In the genomic region with DNA sequence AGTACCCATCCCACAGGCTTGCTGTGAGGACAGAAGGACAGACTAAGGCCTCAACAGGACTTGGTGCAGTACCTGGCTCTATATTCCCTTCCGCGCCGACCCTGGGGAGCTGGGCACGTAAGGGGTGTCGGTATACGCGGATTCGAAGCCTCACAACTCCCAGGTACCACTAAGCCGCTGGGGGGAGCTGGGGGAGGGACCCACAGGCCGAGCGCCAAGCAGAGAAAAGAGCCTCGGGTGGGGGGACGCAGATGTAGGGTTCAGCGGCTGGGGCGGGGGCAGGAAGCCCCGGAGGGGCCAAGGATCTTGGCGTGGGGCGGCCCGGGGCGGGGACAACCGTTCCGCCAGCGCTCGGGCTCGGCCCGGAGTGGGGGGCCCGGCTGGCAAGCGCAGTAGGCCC, we compare ENCODE assay signal across 8 cellular contexts.
DNase-seq lines count a peak whose midpoint lies in the region; ATAC-seq and TF ChIP-seq lines count a peak whose summit lies in the region.

No MANE protein-coding gene starts in this region.

- peak overlapping the region; percentile 60 for H3K9ac ChIP-seq in OCI-LY1 (ENCODE audit: low read length)
- peak overlapping the region; percentile 90 for H3K9ac ChIP-seq in trophoblast cell (ENCODE audit: low read length)

- peaks cover 34% of the 10 kb centered on the region for H3K4me1 Mint-ChIP-seq in HFFc6 (ENCODE audit: low read depth)

- no peak overlapping the region for H2BK120ac ChIP-seq in trophoblast cell (ENCODE audit: insufficient read depth, low read length, poor library complexity)

- no peak overlapping the region for H4K12ac ChIP-seq in trophoblast cell (ENCODE audit: low read depth, low read length)

- H3K4me2 ChIP-seq in OCI-LY1 (ENCODE audit: low read length): peak overlapping the region; percentile 79
- H3K4me2 ChIP-seq in trophoblast cell (ENCODE audit: low read length): peak overlapping the region; percentile 84

- WGBS in trophoblast cell (ENCODE audit: extremely low coverage, insufficient coverage, insufficient read length): no CpG with 5 or more reads among the region's 28 CpGs

- 0 out of 3 replicates have a peak, but pooled peaks have one; percentile 17 for TF ChIP-seq CTCF in GM12872 (IDR thresholded peaks at IDR 0.05; ENCODE audit: insufficient read depth, low read depth, low read length)
- TF ChIP-seq CTCF in HFFc6 (IDR thresholded peaks at IDR 0.05): no peak
- TF ChIP-seq CTCF in OCI-LY1 (IDR thresholded peaks at IDR 0.05; ENCODE audit: low read length): no peak

- H3K14ac ChIP-seq in trophoblast cell (ENCODE audit: low read length): peak overlapping the region; percentile 33

- H3K4ac ChIP-seq in trophoblast cell (ENCODE audit: low read depth, low read length): peak overlapping the region; percentile 35

- H2BK12ac ChIP-seq in trophoblast cell (ENCODE audit: low read length): no peak overlapping the region

- H3K27me3 ChIP-seq in OCI-LY1 (ENCODE audit: insufficient read depth, low read length) (peaks cover 9% of the 10 kb centered on the region; the same call in 1 of the 2 replicates), trophoblast cell (ENCODE audit: insufficient read depth, low read length) (no peaks in the 10 kb centered on the region)

- H3K27ac ChIP-seq in OCI-LY1 (ENCODE audit: low read depth, low read length, poor library complexity, severe bottlenecking) (no peak overlapping the region), trophoblast cell (ENCODE audit: low read depth, low read length) (no peak overlapping the region)

- H4K91ac ChIP-seq in trophoblast cell (ENCODE audit: low read depth, low read length): peak overlapping the region; percentile 79

- ATAC-seq in HG02763 (IDR thresholded peaks at IDR 0.05; ENCODE audit: unreplicated experiment): no peak

- H2AFZ ChIP-seq in OCI-LY1 (ENCODE audit: low read length) (no peak overlapping the region), trophoblast cell (ENCODE audit: insufficient read depth, low read length, poor library complexity) (no peak overlapping the region)

- peak overlapping the region; percentile 92 for H3K4me3 Mint-ChIP-seq in HFFc6

- no peaks in the 10 kb centered on the region for H3K79me2 ChIP-seq in OCI-LY1 (ENCODE audit: insufficient read depth, low read length)
- H3K79me2 ChIP-seq in trophoblast cell (ENCODE audit: control insufficient read depth, insufficient read depth, low read length, poor library complexity): peaks cover 16% of the 10 kb centered on the region

- H3K18ac ChIP-seq in trophoblast cell (ENCODE audit: low read length): no peak overlapping the region

- peak overlapping the region; percentile 69 for H3K4me3 ChIP-seq in OCI-LY1 (ENCODE audit: low read depth, low read length, poor library complexity, severe bottlenecking)
- peak overlapping the region; percentile 99 for H3K4me3 ChIP-seq in trophoblast cell (ENCODE audit: low read depth, low read length)

- H3K4me1 ChIP-seq in OCI-LY1 (ENCODE audit: insufficient read depth, low read length, severe bottlenecking) (peaks cover 40% of the 10 kb centered on the region), trophoblast cell (ENCODE audit: control insufficient read depth in 1 of 2, insufficient read depth in 2 of 2, low read length in 2 of 2) (peaks cover 2 to 7% of the 10 kb centered on the region in 2 experiments)

- no peaks in the 10 kb centered on the region for H3K9me3 Mint-ChIP-seq in HFFc6

- peaks cover 8% of the 10 kb centered on the region; the same call in 1 of the 2 replicates for H3K27me3 Mint-ChIP-seq in HFFc6 (ENCODE audit: insufficient read depth)

- no peak overlapping the region for H2AK5ac ChIP-seq in trophoblast cell (ENCODE audit: low read length)

- peak; percentile 8 for DNase-seq in HFFc6
- DNase-seq in activated effector memory CD4-positive, alpha-beta T cell treated with anti-CD3 and anti-CD28 coated beads, Interleukin-2, amount 50 U/mL, for 16 hours: peak; percentile 83
- peak in 38 of 42 donors; percentile 12 to 64 (median 41) for DNase-seq in head of caudate nucleus
- DNase-seq in trophoblast cell: no peak
- DNase-seq in NCI-H526 treated with DMSO at 0.1 percent for 48 hours (lab: John Stamatoyannopoulos, UW): no peak

- H4K8ac ChIP-seq in trophoblast cell (ENCODE audit: low read depth, low read length): peak overlapping the region; percentile 84

- H3K27ac Mint-ChIP-seq in HFFc6: peak overlapping the region; percentile 81

- H3K9me2 ChIP-seq in OCI-LY1 (ENCODE audit: low read depth, low read length): no peaks in the 10 kb centered on the region

- peaks cover 22% of the 10 kb centered on the region for H3K36me3 ChIP-seq in OCI-LY1 (ENCODE audit: insufficient read depth, low read length)
- peaks cover 22 to 25% of the 10 kb centered on the region in 2 experiments for H3K36me3 ChIP-seq in trophoblast cell (ENCODE audit: control insufficient read depth in 1 of 2, insufficient read depth in 2 of 2, low read length in 2 of 2)

- H3K79me1 ChIP-seq in trophoblast cell (ENCODE audit: low read length): peaks cover 6% of the 10 kb centered on the region

- H3K36me3 Mint-ChIP-seq in HFFc6 (ENCODE audit: low read depth): peaks cover 14% of the 10 kb centered on the region; the same call in 1 of the 2 replicates

- intact Hi-C loops in head of caudate nucleus (cut with DNase I): loop anchor here (2.0 to 5.0 kb wide), 2 partner anchors 91 to 103 kb away; a partner anchor contains a TSS

- no peaks in the 10 kb centered on the region for H4K20me1 ChIP-seq in OCI-LY1 (ENCODE audit: insufficient read depth, low read length)

- peak overlapping the region; percentile 56 for H2BK5ac ChIP-seq in trophoblast cell (ENCODE audit: low read depth, low read length, poor library complexity)

- no peaks in the 10 kb centered on the region for H3F3A ChIP-seq in OCI-LY1 (ENCODE audit: insufficient read depth, low read length)

- H3K23ac ChIP-seq in trophoblast cell (ENCODE audit: low read length): no peak overlapping the region

- H3K9me3 ChIP-seq in OCI-LY1 (ENCODE audit: low read length) (no peaks in the 10 kb centered on the region), trophoblast cell (ENCODE audit: insufficient read depth, low read depth, low read length) (no peaks in the 10 kb centered on the region)

Comparison
In these comparisons a context has a peak if more than half of its experiments do, and no peak if none do; other contexts are left out.
1. DNase-seq: peak in HFFc6 (single experiment), activated effector memory CD4-positive, alpha-beta T cell treated with anti-CD3 and anti-CD28 coated beads, Interleukin-2, amount 50 U/mL, for 16 hours (single experiment) and head of caudate nucleus (38 of 42); none in trophoblast cell (0 of 2) and NCI-H526 treated with DMSO at 0.1 percent for 48 hours (single experiment).